In the genomic region with DNA sequence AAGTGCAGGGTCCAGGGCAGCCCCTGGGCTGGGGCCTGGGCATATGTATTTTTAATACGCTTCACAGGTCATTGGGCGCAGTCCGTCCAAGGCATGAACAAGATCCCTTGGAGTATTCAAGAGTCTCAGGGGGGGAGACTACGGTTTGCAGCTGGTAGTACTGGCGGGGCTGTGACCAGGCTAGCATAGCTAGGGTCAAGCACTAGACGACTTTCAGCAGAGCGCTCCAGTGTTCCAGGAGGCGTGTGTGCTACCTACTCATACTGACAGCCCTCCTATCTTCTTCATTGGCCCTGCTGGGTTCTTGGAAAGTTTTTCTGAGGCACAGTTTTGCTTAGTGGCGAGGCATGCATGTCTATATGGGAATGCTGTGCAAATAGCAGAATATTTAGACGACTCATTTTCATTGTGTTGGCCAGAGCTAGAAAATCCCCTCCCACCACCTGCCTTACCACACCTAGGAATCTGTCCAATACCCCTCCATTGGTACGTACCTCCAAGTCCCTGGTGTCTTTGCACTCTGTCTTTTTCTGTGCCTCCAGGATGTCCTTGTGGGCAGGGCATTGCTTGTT, we compare ENCODE assay signal across 1 cellular context.
TF ChIP-seq lines count a peak whose summit lies in the region.

No MANE protein-coding gene starts in this region.

TF ChIP-seq in A549, 52 proteins besides CTCF, POLR2A, EP300 and RAD21:
- TF ChIP-seq SMC3 (IDR thresholded peaks at IDR 0.05) (no peak), KDM1A (IDR thresholded peaks at IDR 0.05; ENCODE audit: low read depth) (no peak), CEBPB (IDR thresholded peaks at IDR 0.05) (no peak), CHD2 (IDR thresholded peaks at IDR 0.05; ENCODE audit: low read length, partially characterized antibody) (no peak), FOSB (CRISPR knock-in tag; IDR thresholded peaks at IDR 0.05) (no peak)
